ENCODE assay signal across 8 cellular contexts in genomic region chr10:95814011-95814727, GRCh38. TPM values are rescaled to one million over a fixed set of nuclear protein-coding genes. Genes with fewer than 3 reads are reported as not detected.
DNase-seq lines count a peak whose midpoint lies in the region; ATAC-seq and TF ChIP-seq lines count a peak whose summit lies in the region.

No MANE protein-coding gene starts in this region.

- ATAC-seq in RWPE2 (ENCODE audit: low read depth) (peak; percentile 73), omental fat pad (ENCODE audit: low FRiP score) (peak; percentile 32), HG02798 (IDR thresholded peaks at IDR 0.05; ENCODE audit: poor library complexity, unreplicated experiment) (no peak), HG03095 (IDR thresholded peaks at IDR 0.05; ENCODE audit: unreplicated experiment) (no peak)

- DNase-seq in EH (ENCODE audit: low read depth) (peak; percentile 95), RWPE2 (ENCODE audit: low spot score) (no peak), fibroblast of villous mesenchyme (ENCODE audit: low read depth) (peak; percentile 69), omental fat pad (ENCODE audit: low spot score) (no peak), hippocampal formation (lab: John Stamatoyannopoulos, UW) (no peak)
- DNase-seq in effector CD4-positive, alpha-beta T cell, result no peak

- no peak for TF ChIP-seq CTCF in RWPE2 (IDR thresholded peaks at IDR 0.05; ENCODE audit: poor library complexity, severe bottlenecking)
- no peak for TF ChIP-seq CTCF in fibroblast of villous mesenchyme (IDR thresholded peaks at IDR 0.05; ENCODE audit: insufficient read depth, low read depth, low read length)
- no peak for TF ChIP-seq CTCF in omental fat pad (IDR thresholded peaks at IDR 0.05)

- H3K27ac ChIP-seq in RWPE2 (ENCODE audit: poor library complexity, severe bottlenecking), result no peak overlapping the region

- H3K4me1 ChIP-seq in RWPE2 (ENCODE audit: insufficient read depth, poor library complexity, severe bottlenecking), result peaks cover 3% of the 10 kb centered on the region

- no peaks in the 10 kb centered on the region for H3K36me3 ChIP-seq in RWPE2 (ENCODE audit: low read depth)

- H3K27me3 ChIP-seq in RWPE2 (ENCODE audit: insufficient read depth, poor library complexity, severe bottlenecking), result no peaks in the 10 kb centered on the region

- no peaks in the 10 kb centered on the region for H3K9me3 ChIP-seq in RWPE2 (ENCODE audit: severe bottlenecking)

- H3K4me3 ChIP-seq in RWPE2 (ENCODE audit: severe bottlenecking) (no peak overlapping the region), fibroblast of villous mesenchyme (ENCODE audit: low read depth, low read length) (no peak overlapping the region)

RNA-seq across cellular contexts. Expression of gene ENTPD1, which starts 58.2 kb away (rescaled TPM):
- total RNA-seq in fibroblast of villous mesenchyme (0.86 and 1.3 TPM in 2 replicates), omental fat pad (10 to 100 TPM in 3 of 4 donors, 1 to 10 TPM in 1; 7.5 to 39.4 (median 22.2) TPM)

Comparison
In these comparisons a context has a peak if more than half of its experiments do, and no peak if none do; other contexts are left out.
1. DNase-seq: peak in EH (single experiment) and fibroblast of villous mesenchyme (single experiment); none in RWPE2 (single experiment), omental fat pad (single experiment), effector CD4-positive, alpha-beta T cell (single experiment) and hippocampal formation (0 of 2).
2. ATAC-seq: peak in RWPE2 (single experiment) and omental fat pad (single experiment); none in HG02798 (single experiment) and HG03095 (single experiment).